ENCODE assay signal across 1 cellular context in the genomic region with DNA sequence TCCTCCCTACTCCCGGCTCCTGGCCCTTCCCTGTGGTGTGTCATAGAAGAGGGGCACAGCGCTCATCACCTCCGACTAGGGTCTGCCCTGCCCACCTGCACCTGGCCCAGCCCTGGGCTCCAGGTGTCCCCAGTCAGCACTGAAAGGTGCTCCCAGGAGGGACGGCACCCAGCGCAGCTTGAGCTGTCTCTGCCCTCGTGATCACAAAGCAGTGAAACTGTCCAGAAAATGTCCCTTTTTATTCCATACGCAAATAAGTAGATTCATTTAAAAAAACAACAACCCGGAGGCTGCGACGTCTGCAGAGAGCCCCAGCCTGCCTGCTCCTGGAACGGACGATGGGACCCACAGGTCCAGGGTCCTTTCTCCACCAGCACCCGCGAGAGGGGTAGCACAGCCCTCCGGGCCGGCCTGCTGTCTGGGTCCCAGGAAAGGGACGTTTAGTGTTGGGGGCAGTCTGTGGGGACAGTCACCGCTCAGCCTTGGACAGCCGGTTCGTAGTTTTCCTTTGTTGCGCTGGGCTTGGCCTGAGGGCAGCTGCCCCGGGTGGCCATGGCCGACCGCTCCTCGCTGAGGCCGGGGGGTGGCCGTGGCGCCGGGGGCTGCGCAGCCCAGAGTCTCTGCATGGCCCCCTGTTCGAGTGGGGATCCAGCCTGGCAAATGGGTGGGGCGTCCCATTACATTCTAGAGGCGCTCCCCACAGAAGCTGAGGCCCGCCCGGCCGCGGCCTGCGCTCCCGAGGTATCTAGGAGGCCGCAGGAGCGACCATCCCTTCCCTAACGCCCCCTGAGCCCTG.
A peak's percentile ranks its signal among the peaks of the same experiment; 100 is the strongest.
TF ChIP-seq lines count a peak whose summit lies in the region.

No MANE protein-coding gene starts in this region.

TF ChIP-seq in H1, 55 proteins besides CTCF, POLR2A, EP300 and RAD21:
- peak; percentile 16 for TF ChIP-seq RNF2 (IDR thresholded peaks at IDR 0.05; ENCODE audit: borderline replicate concordance, low read depth, low read length, missing control alignments, poor library complexity, severe bottlenecking)
- no peak for TF ChIP-seq BCL11A (IDR thresholded peaks at IDR 0.05; ENCODE audit: low read depth in 2 of 2, low read length in 2 of 2)
- TF ChIP-seq SUZ12 (IDR thresholded peaks at IDR 0.05; ENCODE audit: low read length) = peak; percentile 88
- no peak for TF ChIP-seq MAFK (IDR thresholded peaks at IDR 0.05; ENCODE audit: low read depth, low read length)
- TF ChIP-seq SIRT6 (IDR thresholded peaks at IDR 0.05; ENCODE audit: low read length) = no peak
- TF ChIP-seq SIN3A (conservative IDR thresholded peaks at IDR 0.05 in 1 of 2, IDR thresholded peaks at IDR 0.05 in 1 of 2; ENCODE audit: low read depth in 1 of 2, low read length in 2 of 2) = no peak
- TF ChIP-seq CBX8 (IDR thresholded peaks at IDR 0.05; ENCODE audit: borderline replicate concordance, low read depth, low read length) = peak; percentile 90; the same call in 1 of the 2 replicates
- TF ChIP-seq EZH2 (IDR thresholded peaks at IDR 0.05; ENCODE audit: low read depth, low read length, severe bottlenecking) = peak; percentile 90
